1 cellular context compared by ENCODE assay signal in the genomic region with DNA sequence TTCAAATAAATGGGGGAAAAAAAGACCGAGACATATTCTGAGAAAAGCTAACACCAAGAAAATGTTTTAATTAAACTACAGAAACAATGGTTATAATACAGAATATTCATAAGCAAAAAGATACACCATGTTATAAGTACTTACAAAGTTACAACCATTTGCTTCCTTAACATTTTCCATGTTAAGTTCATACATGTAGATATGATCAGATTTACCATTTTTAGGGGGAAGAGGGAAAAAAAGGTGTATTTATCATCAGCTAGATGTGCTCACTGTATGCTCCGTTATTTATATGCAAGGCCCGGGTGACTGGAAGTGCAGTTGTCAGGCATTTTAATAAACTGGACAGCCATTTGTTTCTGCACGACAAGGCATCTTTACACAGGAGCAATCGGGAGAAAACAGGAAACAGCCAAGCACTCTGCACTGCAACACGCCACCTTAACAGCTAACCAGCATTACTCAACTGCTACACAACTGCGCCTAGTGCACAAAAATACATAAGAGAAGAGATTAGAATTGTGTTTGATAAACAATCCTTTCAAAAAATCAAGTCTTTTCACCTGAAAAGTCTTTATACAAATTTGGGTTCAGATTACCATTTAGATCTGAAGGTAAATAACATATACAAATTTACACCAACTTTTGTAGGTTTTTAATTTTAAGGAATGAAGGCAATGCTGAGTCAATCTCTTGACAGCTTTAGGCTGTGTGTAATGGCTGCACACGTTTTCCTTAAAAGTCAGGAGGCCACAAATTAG.
TF ChIP-seq lines count a peak whose summit lies in the region.

No MANE protein-coding gene starts in this region.

TF ChIP-seq in endothelial cell of umbilical vein, 7 proteins besides CTCF, POLR2A, EP300 and RAD21:
- TF ChIP-seq EZH2 (IDR thresholded peaks at IDR 0.05; ENCODE audit: borderline replicate concordance, low read depth, low read length, severe bottlenecking): no peak
- TF ChIP-seq GATA2 (IDR thresholded peaks at IDR 0.05; ENCODE audit: insufficient read depth, insufficient read length, low read depth, low read length): no peak
- TF ChIP-seq JUN (IDR thresholded peaks at IDR 0.05; ENCODE audit: borderline replicate concordance, insufficient read depth, insufficient read length, low read depth): no peak
- TF ChIP-seq, protein P1, sequence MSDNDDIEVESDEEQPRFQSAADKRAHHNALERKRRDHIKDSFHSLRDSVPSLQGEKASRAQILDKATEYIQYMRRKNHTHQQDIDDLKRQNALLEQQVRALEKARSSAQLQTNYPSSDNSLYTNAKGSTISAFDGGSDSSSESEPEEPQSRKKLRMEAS (IDR thresholded peaks at IDR 0.05; ENCODE audit: insufficient read depth, insufficient read length): no peak
- TF ChIP-seq FOS (IDR thresholded peaks at IDR 0.05; ENCODE audit: borderline replicate concordance, insufficient read depth, low read length): no peak
- TF ChIP-seq MYC (IDR thresholded peaks at IDR 0.05; ENCODE audit: low read depth, low read length): no peak
- TF ChIP-seq POLR2AphosphoS5 (IDR thresholded peaks at IDR 0.05; ENCODE audit: insufficient read depth, low read depth, low read length): no peak
